9 cellular contexts compared by ENCODE assay signal in genomic region chr17:50946891-50947843, GRCh38.
DNase-seq lines count a peak whose midpoint lies in the region; ATAC-seq and TF ChIP-seq lines count a peak whose summit lies in the region.
"Had no signal": no experiment of that assay in that cellular context is flagged by ENCODE, and none has a peak within 500 bp of the region (broad histone marks: within the 10 kb centered on the region; RNA-seq: fewer than 3 reads in every experiment).

No MANE protein-coding gene starts in this region.

- H2AFZ ChIP-seq in MM.1S (ENCODE audit: low read length), result no peak overlapping the region

- peaks cover 7 to 10% of the 10 kb centered on the region in 2 donors for H3K27me3 Mint-ChIP-seq in natural killer cell (ENCODE audit: low read depth in 2 of 2)
- peaks cover 0 to 10% of the 10 kb centered on the region in 2 donors for H3K27me3 Mint-ChIP-seq in natural killer cell treated with Interleukin-12 subunit alpha and Interleukin-12 subunit beta and Interleukin-15 and Interleukin-18, amount 100 ng/mL, for 72 hours
- peaks cover 10% of the 10 kb centered on the region for H3K27me3 Mint-ChIP-seq in dendritic cell treated with granulocyte-macrophage colony-stimulating factor and Interleukin-4, amounts not matched to agents 40 ng/mL and 50 ng/mL, for 4 days
- no peaks in the 10 kb centered on the region for H3K27me3 Mint-ChIP-seq in naive thymus-derived CD8-positive, alpha-beta T cell

- no peak overlapping the region for H3K4me3 Mint-ChIP-seq in natural killer cell
- H3K4me3 Mint-ChIP-seq in natural killer cell treated with Interleukin-12 subunit alpha and Interleukin-12 subunit beta and Interleukin-15 and Interleukin-18, amount 100 ng/mL, for 72 hours, result no peak overlapping the region
- H3K4me3 Mint-ChIP-seq in dendritic cell treated with granulocyte-macrophage colony-stimulating factor and Interleukin-4, amounts not matched to agents 40 ng/mL and 50 ng/mL, for 4 days, result no peak overlapping the region
- peak overlapping the region in 1 of 10 donors; percentile 20 for H3K4me3 Mint-ChIP-seq in naive thymus-derived CD8-positive, alpha-beta T cell

- H3K36me3 ChIP-seq in aorta (ENCODE audit: control insufficient read depth in 1 of 2, insufficient read depth in 2 of 2, low read length in 1 of 2), result no peaks in the 10 kb centered on the region
- H3K36me3 ChIP-seq in MM.1S (replicated peaks; ENCODE audit: insufficient read depth, low read length), result no peaks in the 10 kb centered on the region

- H3K27ac Mint-ChIP-seq in natural killer cell, result peak overlapping the region in 1 of 2 donors; percentile 49
- peak overlapping the region in 1 of 2 donors; percentile 45 for H3K27ac Mint-ChIP-seq in natural killer cell treated with Interleukin-12 subunit alpha and Interleukin-12 subunit beta and Interleukin-15 and Interleukin-18, amount 100 ng/mL, for 72 hours
- H3K27ac Mint-ChIP-seq in dendritic cell treated with granulocyte-macrophage colony-stimulating factor and Interleukin-4, amounts not matched to agents 40 ng/mL and 50 ng/mL, for 4 days, result peak overlapping the region; percentile 87
- H3K27ac Mint-ChIP-seq in naive thymus-derived CD8-positive, alpha-beta T cell, result peak overlapping the region; percentile 20 to 92 (median 81)

- H3K9ac ChIP-seq in MM.1S (ENCODE audit: low read length), result no peak overlapping the region

- no peaks in the 10 kb centered on the region for H4K20me1 ChIP-seq in MM.1S (ENCODE audit: insufficient read depth, low read length)

- peaks cover 8% of the 10 kb centered on the region; the same call in 1 of the 2 replicates for H3F3A ChIP-seq in MM.1S (ENCODE audit: insufficient read depth, low read length)

- H3K36me3 Mint-ChIP-seq in natural killer cell, result no peaks in the 10 kb centered on the region
- no peaks in the 10 kb centered on the region for H3K36me3 Mint-ChIP-seq in natural killer cell treated with Interleukin-12 subunit alpha and Interleukin-12 subunit beta and Interleukin-15 and Interleukin-18, amount 100 ng/mL, for 72 hours
- H3K36me3 Mint-ChIP-seq in dendritic cell treated with granulocyte-macrophage colony-stimulating factor and Interleukin-4, amounts not matched to agents 40 ng/mL and 50 ng/mL, for 4 days (ENCODE audit: low read depth), result no peaks in the 10 kb centered on the region
- H3K36me3 Mint-ChIP-seq in naive thymus-derived CD8-positive, alpha-beta T cell, result no peaks in the 10 kb centered on the region

- no peak overlapping the region for H3K27ac ChIP-seq in aorta (ENCODE audit: low read depth in 1 of 2, low read length in 2 of 2)
- H3K27ac ChIP-seq in MM.1S (ENCODE audit: low read length), result no peak overlapping the region

- H3K4me3 ChIP-seq in aorta (ENCODE audit: low read length in 2 of 2) (no peak overlapping the region), MM.1S (ENCODE audit: low read length) (no peak overlapping the region)

- no peaks in the 10 kb centered on the region for H3K9me3 ChIP-seq in aorta (ENCODE audit: control insufficient read depth, low read length)
- H3K9me3 ChIP-seq in MM.1S (replicated peaks; ENCODE audit: insufficient read depth, low read length), result no peaks in the 10 kb centered on the region

- H3K4me1 Mint-ChIP-seq in natural killer cell, result peaks cover 7 to 29% of the 10 kb centered on the region in 2 donors
- peaks cover 13 to 18% of the 10 kb centered on the region in 2 donors for H3K4me1 Mint-ChIP-seq in natural killer cell treated with Interleukin-12 subunit alpha and Interleukin-12 subunit beta and Interleukin-15 and Interleukin-18, amount 100 ng/mL, for 72 hours (ENCODE audit: low read depth in 2 of 2)
- peaks cover 63% of the 10 kb centered on the region for H3K4me1 Mint-ChIP-seq in dendritic cell treated with granulocyte-macrophage colony-stimulating factor and Interleukin-4, amounts not matched to agents 40 ng/mL and 50 ng/mL, for 4 days (ENCODE audit: low read depth)
- H3K4me1 Mint-ChIP-seq in naive thymus-derived CD8-positive, alpha-beta T cell, result peaks cover 25 to 60% (median 56%) of the 10 kb centered on the region in 4 donors

- H3K79me2 ChIP-seq in MM.1S (ENCODE audit: low read length), result no peaks in the 10 kb centered on the region

- no peak for ATAC-seq in natural killer cell
- no peak for ATAC-seq in natural killer cell treated with Interleukin-12 subunit alpha and Interleukin-12 subunit beta and Interleukin-15 and Interleukin-18, amount 100 ng/mL, for 72 hours
- no peak for ATAC-seq in naive thymus-derived CD8-positive, alpha-beta T cell
- no peak for ATAC-seq in aorta (ENCODE audit: low FRiP score)
- ATAC-seq in GM18907 (IDR thresholded peaks at IDR 0.05; ENCODE audit: unreplicated experiment), result no peak
- no peak for ATAC-seq in GM21786 (IDR thresholded peaks at IDR 0.05; ENCODE audit: unreplicated experiment)

- intact Hi-C loops in natural killer cell (cut with micrococcal nuclease), result no loop called here
- intact Hi-C loops in dendritic cell treated with granulocyte-macrophage colony-stimulating factor and Interleukin-4, amounts not matched to agents 40 ng/mL and 50 ng/mL, for 4 days (cut with micrococcal nuclease), result no loop called here
- intact Hi-C loops in aorta (cut with DNase I), result loop anchor here in 1 of 2 donors (10.0 kb wide), 1 partner anchor 402 kb away; the partner anchor contains the start of gene SPATA20

- WGBS in aorta, 2 donors, result 93 to 96% methylated on average over 17 to 20 of the region's 20 CpGs

- DNase-seq in natural killer cell, result peak; percentile 7
- DNase-seq in natural killer cell treated with Interleukin-12 subunit alpha and Interleukin-12 subunit beta and Interleukin-15 and Interleukin-18, amount 100 ng/mL, for 72 hours (ENCODE audit: low spot score), result no peak
- DNase-seq in naive thymus-derived CD8-positive, alpha-beta T cell, result no peak
- DNase-seq in aorta, result peak; percentile 42 to 64
- DNase-seq in MM.1S, result no peak
- DNase-seq: central memory CD4-positive, alpha-beta T cell had no signal

- H3K27me3 ChIP-seq in aorta (ENCODE audit: control insufficient read depth in 1 of 2, insufficient read depth in 2 of 2, low read length in 1 of 2) (no peaks in the 10 kb centered on the region), MM.1S (replicated peaks; ENCODE audit: insufficient read depth, low read length) (no peaks in the 10 kb centered on the region)

- H3K4me2 ChIP-seq in MM.1S (ENCODE audit: low read depth, low read length), result no peak overlapping the region

- no peaks in the 10 kb centered on the region for H3K9me3 Mint-ChIP-seq in natural killer cell
- no peaks in the 10 kb centered on the region for H3K9me3 Mint-ChIP-seq in natural killer cell treated with Interleukin-12 subunit alpha and Interleukin-12 subunit beta and Interleukin-15 and Interleukin-18, amount 100 ng/mL, for 72 hours
- no peaks in the 10 kb centered on the region for H3K9me3 Mint-ChIP-seq in dendritic cell treated with granulocyte-macrophage colony-stimulating factor and Interleukin-4, amounts not matched to agents 40 ng/mL and 50 ng/mL, for 4 days
- H3K9me3 Mint-ChIP-seq in naive thymus-derived CD8-positive, alpha-beta T cell, result no peaks in the 10 kb centered on the region

- POLR2A ChIA-PET in naive thymus-derived CD8-positive, alpha-beta T cell (lab: Charles Lee), result interaction anchor here (0.8 to 15.2 kb wide), 7 partner anchors 11 to 164 kb away, joined by 3 to 535 read pairs (median 16); partner anchors contain the start of gene TOB1

- TF ChIP-seq CTCF in natural killer cell (IDR thresholded peaks at IDR 0.05) (no peak), MM.1S (IDR thresholded peaks at IDR 0.05; ENCODE audit: low read length) (no peak)

- H3K4me1 ChIP-seq in aorta (ENCODE audit: control insufficient read depth in 1 of 2, insufficient read depth in 2 of 2, low read length in 2 of 2) (no peaks in the 10 kb centered on the region), MM.1S (ENCODE audit: low read length) (peaks cover 24% of the 10 kb centered on the region)

- no peaks in the 10 kb centered on the region for H3K9me2 ChIP-seq in MM.1S (replicated peaks; ENCODE audit: insufficient read depth, low read length)

Comparison
In these comparisons a context has a peak if more than half of its experiments do, and no peak if none do; other contexts are left out.
1. DNase-seq: peak in natural killer cell (single experiment) and aorta (2 of 2); none in natural killer cell treated with Interleukin-12 subunit alpha and Interleukin-12 subunit beta and Interleukin-15 and Interleukin-18, amount 100 ng/mL, for 72 hours (single experiment), naive thymus-derived CD8-positive, alpha-beta T cell (0 of 10) and MM.1S (single experiment).